In genomic region chrX:2831471-2832228, GRCh38 we compare ENCODE assay signal across 1 cellular context.
TF ChIP-seq lines count a peak whose summit lies in the region.

No MANE protein-coding gene starts in this region.

TF ChIP-seq in H1, 55 proteins besides CTCF, POLR2A, EP300 and RAD21 (continued from another document):
- TF ChIP-seq PHF8 (conservative IDR thresholded peaks at IDR 0.05; ENCODE audit: low read depth, low read length) (no peak), NRF1 (IDR thresholded peaks at IDR 0.05; ENCODE audit: low read depth, low read length) (no peak), GABPA (IDR thresholded peaks at IDR 0.05; ENCODE audit: borderline replicate concordance, insufficient read depth, low read length) (no peak), CBX8 (IDR thresholded peaks at IDR 0.05; ENCODE audit: borderline replicate concordance, low read depth, low read length) (no peak), SP1 (IDR thresholded peaks at IDR 0.05; ENCODE audit: low read depth, low read length) (no peak), SIN3A (conservative IDR thresholded peaks at IDR 0.05 in 1 of 2, IDR thresholded peaks at IDR 0.05 in 1 of 2; ENCODE audit: low read depth in 1 of 2, low read length in 2 of 2) (no peak)
